Comparison of ENCODE assay signal across 18 cellular contexts in genomic region chr6:11598687-11599086, GRCh38.
DNase-seq lines count a peak whose midpoint lies in the region; ATAC-seq and TF ChIP-seq lines count a peak whose summit lies in the region.
"Had no signal": no experiment of that assay in that cellular context is flagged by ENCODE, and none has a peak within 500 bp of the region (broad histone marks: within the 10 kb centered on the region; RNA-seq: fewer than 3 reads in every experiment).

No MANE protein-coding gene starts in this region.

- POLR2A ChIA-PET in activated CD4-positive, alpha-beta memory T cell treated with anti-CD3 and anti-CD28 coated beads, Interleukin-2, amount 10 ng/mL, durations not matched to agents 7 days and 5 days (lab: Charles Lee) = no interaction called here

- TF ChIP-seq CTCF in omental fat pad (IDR thresholded peaks at IDR 0.05) = no peak

- H3K4me3 Mint-ChIP-seq in activated CD4-positive, alpha-beta memory T cell treated with anti-CD3 and anti-CD28 coated beads, Interleukin-2, amount 10 ng/mL, durations not matched to agents 7 days and 5 days = no peak overlapping the region
- H3K4me3 Mint-ChIP-seq: WTC11 had no signal

- no peak overlapping the region for H3K27ac Mint-ChIP-seq in activated CD4-positive, alpha-beta memory T cell treated with anti-CD3 and anti-CD28 coated beads, Interleukin-2, amount 10 ng/mL, durations not matched to agents 7 days and 5 days
- H3K27ac Mint-ChIP-seq: WTC11 had no signal

- no peaks in the 10 kb centered on the region for H3K9me3 Mint-ChIP-seq in activated CD4-positive, alpha-beta memory T cell treated with anti-CD3 and anti-CD28 coated beads, Interleukin-2, amount 10 ng/mL, durations not matched to agents 7 days and 5 days

- ATAC-seq in GM19324 (IDR thresholded peaks at IDR 0.05; ENCODE audit: low FRiP score, unreplicated experiment) (peak; percentile 68), omental fat pad (ENCODE audit: low FRiP score) (peak; percentile 89)
- ATAC-seq: WTC11 had no signal

- DNase-seq in NOMO-1 treated with DMSO at 0.1 percent for 48 hours (lab: John Stamatoyannopoulos, UW; ENCODE audit: unreplicated experiment) = peak; percentile 97
- DNase-seq in kidney glomerular epithelial cell (lab: John Stamatoyannopoulos, UW) = peak; percentile 23
- DNase-seq in omental fat pad (ENCODE audit: low spot score) = no peak
- DNase-seq in NCI-H82 treated with DMSO at 0.1 percent for 48 hours (lab: John Stamatoyannopoulos, UW; ENCODE audit: unreplicated experiment) = no peak
- DNase-seq in NCI-H2107 treated with DMSO at 0.1 percent for 48 hours (lab: John Stamatoyannopoulos, UW; ENCODE audit: unreplicated experiment) = no peak
- DNase-seq in activated CD4-positive, alpha-beta memory T cell treated with anti-CD3 and anti-CD28 coated beads, Interleukin-2, amount 10 ng/mL, durations not matched to agents 7 days and 5 days = no peak
- DNase-seq: DMS 273 treated with DMSO at 0.1 percent for 48 hours; dorsolateral prefrontal cortex; esophagus squamous epithelium; H7; Karpas-422; NCI-H1417; NCI-H2171; NCI-H82; nucleus accumbens; stimulated activated CD4-positive, alpha-beta T cell treated with anti-CD3 and anti-CD28 coated beads, Interleukin-2, amount 100 ng/mL, for 48 hours had no signal

- H3K36me3 Mint-ChIP-seq in activated CD4-positive, alpha-beta memory T cell treated with anti-CD3 and anti-CD28 coated beads, Interleukin-2, amount 10 ng/mL, durations not matched to agents 7 days and 5 days (ENCODE audit: low read depth) = no peaks in the 10 kb centered on the region
- H3K36me3 Mint-ChIP-seq: WTC11 had no signal

- CTCF ChIA-PET in activated CD4-positive, alpha-beta memory T cell treated with anti-CD3 and anti-CD28 coated beads, Interleukin-2, amount 10 ng/mL, durations not matched to agents 7 days and 5 days (lab: Charles Lee) = interaction anchor here (1.0 kb wide), 1 partner anchor 56 kb away, joined by 3 read pairs; no protein-coding TSS in a partner anchor

- H3K4me1 Mint-ChIP-seq in activated CD4-positive, alpha-beta memory T cell treated with anti-CD3 and anti-CD28 coated beads, Interleukin-2, amount 10 ng/mL, durations not matched to agents 7 days and 5 days = peaks cover 6% of the 10 kb centered on the region

- peaks cover 18% of the 10 kb centered on the region for H3K27me3 Mint-ChIP-seq in activated CD4-positive, alpha-beta memory T cell treated with anti-CD3 and anti-CD28 coated beads, Interleukin-2, amount 10 ng/mL, durations not matched to agents 7 days and 5 days

Comparison
In these comparisons a context has a peak if more than half of its experiments do, and no peak if none do; other contexts are left out.
1. DNase-seq: peak in NOMO-1 treated with DMSO at 0.1 percent for 48 hours (single experiment) and kidney glomerular epithelial cell (single experiment); none in omental fat pad (single experiment), NCI-H82 treated with DMSO at 0.1 percent for 48 hours (single experiment), NCI-H2107 treated with DMSO at 0.1 percent for 48 hours (single experiment) and activated CD4-positive, alpha-beta memory T cell treated with anti-CD3 and anti-CD28 coated beads, Interleukin-2, amount 10 ng/mL, durations not matched to agents 7 days and 5 days (single experiment).